10 cellular contexts compared by ENCODE assay signal in the genomic region with DNA sequence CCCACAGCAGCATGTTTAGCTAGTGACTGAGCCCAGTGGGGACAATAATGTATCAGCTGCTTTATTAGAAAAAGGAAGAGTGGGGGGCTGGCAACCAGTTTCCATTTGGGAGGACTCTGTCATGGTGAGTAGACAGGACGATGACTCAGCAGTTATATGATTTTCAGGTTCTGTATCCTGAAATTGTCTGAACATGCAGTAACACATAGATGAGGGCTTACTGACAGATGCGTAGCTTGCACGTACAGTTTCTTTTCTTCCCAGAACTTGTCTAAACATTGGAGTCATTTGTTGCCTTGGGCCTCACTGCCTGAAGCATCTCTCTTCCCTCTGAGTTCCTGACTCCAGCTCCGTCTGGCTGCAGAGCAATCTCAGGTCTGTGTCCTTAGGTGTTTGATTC.
DNase-seq lines count a peak whose midpoint lies in the region; ATAC-seq and TF ChIP-seq lines count a peak whose summit lies in the region.
"Had no signal": no experiment of that assay in that cellular context is flagged by ENCODE, and none has a peak within 500 bp of the region (broad histone marks: within the 10 kb centered on the region; RNA-seq: fewer than 3 reads in every experiment).

No MANE protein-coding gene starts in this region.

- no peak for TF ChIP-seq CTCF in OCI-LY3 (IDR thresholded peaks at IDR 0.05; ENCODE audit: low read depth, low read length)
- no peak for TF ChIP-seq CTCF in psoas muscle (IDR thresholded peaks at IDR 0.05)

- H3K36me3 ChIP-seq in OCI-LY3 (replicated peaks; ENCODE audit: low read depth, low read length) = no peaks in the 10 kb centered on the region
- no peaks in the 10 kb centered on the region for H3K36me3 ChIP-seq in psoas muscle (ENCODE audit: insufficient read depth in 1 of 2, low read depth in 1 of 2)

- peak overlapping the region; percentile 37 for H3K4me2 ChIP-seq in OCI-LY3 (ENCODE audit: low read length)

- no peaks in the 10 kb centered on the region for H3K27me3 Mint-ChIP-seq in effector memory CD8-positive, alpha-beta T cell

- no peak overlapping the region for H3K27ac Mint-ChIP-seq in effector memory CD8-positive, alpha-beta T cell

- ATAC-seq in esophagus mucosa (peak; percentile 89), psoas muscle (no peak), HG02852 (IDR thresholded peaks at IDR 0.05; ENCODE audit: unreplicated experiment) (no peak), HG03159 (IDR thresholded peaks at IDR 0.05; ENCODE audit: unreplicated experiment) (no peak)
- ATAC-seq in effector memory CD8-positive, alpha-beta T cell (replicated peaks) = no peak

- no peak overlapping the region for H3K27ac ChIP-seq in OCI-LY3 (ENCODE audit: low read length)
- H3K27ac ChIP-seq in psoas muscle = no peak overlapping the region

- intact Hi-C loops in psoas muscle (cut with DNase I) = no loop called here

- H3K9me3 Mint-ChIP-seq in effector memory CD8-positive, alpha-beta T cell = peaks cover 6 to 8% of the 10 kb centered on the region in 2 donors

- H3K4me3 ChIP-seq in OCI-LY3 (ENCODE audit: low read length) = peak overlapping the region; percentile 10; the same call in 1 of the 2 replicates
- peak overlapping the region; percentile 53 for H3K4me3 ChIP-seq in psoas muscle

- peaks cover 9% of the 10 kb centered on the region for H3K4me1 ChIP-seq in OCI-LY3 (ENCODE audit: low read length)
- H3K4me1 ChIP-seq in psoas muscle = no peaks in the 10 kb centered on the region

- 44 to 59% (median 58%) methylated on average over 4 of the region's 4 CpGs for WGBS in psoas muscle, 3 donors

- H2AFZ ChIP-seq in OCI-LY3 (ENCODE audit: low read depth, low read length) = peak overlapping the region; percentile 61

- no peak overlapping the region for H3K4me3 Mint-ChIP-seq in effector memory CD8-positive, alpha-beta T cell

- no peaks in the 10 kb centered on the region for H3K79me2 ChIP-seq in OCI-LY3 (ENCODE audit: low read length)

- H3K9me3 ChIP-seq in OCI-LY3 (ENCODE audit: insufficient read depth, low read length) = no peaks in the 10 kb centered on the region
- H3K9me3 ChIP-seq in psoas muscle = no peaks in the 10 kb centered on the region

- H3K4me1 Mint-ChIP-seq in effector memory CD8-positive, alpha-beta T cell (ENCODE audit: low read depth in 2 of 2) = peaks cover 0 to 2% of the 10 kb centered on the region in 2 donors

- H4K20me1 ChIP-seq in OCI-LY3 (ENCODE audit: insufficient read depth, low read length) = no peaks in the 10 kb centered on the region

- no peaks in the 10 kb centered on the region for H3K36me3 Mint-ChIP-seq in effector memory CD8-positive, alpha-beta T cell (ENCODE audit: insufficient read depth)

- H3K9ac ChIP-seq in OCI-LY3 (ENCODE audit: low read length) = no peak overlapping the region

- no peaks in the 10 kb centered on the region for H3K27me3 ChIP-seq in OCI-LY3 (ENCODE audit: low read depth, low read length)
- no peaks in the 10 kb centered on the region for H3K27me3 ChIP-seq in psoas muscle (ENCODE audit: insufficient read depth in 3 of 3, low read length in 2 of 3)

- DNase-seq in ELR (ENCODE audit: low read depth) = peak; percentile 23
- DNase-seq in psoas muscle = no peak
- no peak for DNase-seq in effector memory CD8-positive, alpha-beta T cell
- no peak for DNase-seq in mesenteric fat pad (ENCODE audit: low spot score)
- DNase-seq: DMS 273 treated with DMSO at 0.1 percent for 48 hours, NCI-H1436 treated with DMSO at 0.1 percent for 48 hours had no signal
